Comparison of ENCODE assay signal across 8 cellular contexts in genomic region chr4:103075435-103075893, GRCh38. TPM values are rescaled to one million over a fixed set of nuclear protein-coding genes. Genes with fewer than 3 reads are reported as not detected.
DNase-seq lines count a peak whose midpoint lies in the region; ATAC-seq and TF ChIP-seq lines count a peak whose summit lies in the region.

No MANE protein-coding gene starts in this region.

- peak overlapping the region; percentile 45 to 71 for H3K4me3 ChIP-seq in right atrium auricular region
- peak overlapping the region; percentile 72 for H3K4me3 ChIP-seq in lower lobe of right lung
- peak overlapping the region; percentile 44 to 73 for H3K4me3 ChIP-seq in aorta (ENCODE audit: low read length in 2 of 2)

- no peaks in the 10 kb centered on the region for H3K9me3 Mint-ChIP-seq in MCF 10A (ENCODE audit: unreplicated experiment)

- no peaks in the 10 kb centered on the region for H3K27me3 Mint-ChIP-seq in MCF 10A (ENCODE audit: insufficient read depth, unreplicated experiment)

- peaks cover 6% of the 10 kb centered on the region for H3K36me3 Mint-ChIP-seq in MCF 10A (ENCODE audit: insufficient read depth, unreplicated experiment)

- H3K36me3 ChIP-seq in right atrium auricular region (peaks cover 4% of the 10 kb centered on the region), lower lobe of right lung (peaks cover 2% of the 10 kb centered on the region), aorta (ENCODE audit: control insufficient read depth in 1 of 2, insufficient read depth in 2 of 2, low read length in 1 of 2) (no peaks in the 10 kb centered on the region)

- DNase-seq in right atrium auricular region (ENCODE audit: low spot score) = no peak
- no peak for DNase-seq in Right ventricle myocardium superior
- peak; percentile 32 for DNase-seq in LHCN-M2 (ENCODE audit: low read depth)
- DNase-seq in MCF 10A (ENCODE audit: unreplicated experiment) = peak; percentile 35
- no peak for DNase-seq in lower lobe of right lung
- no peak for DNase-seq in aorta
- no peak for DNase-seq in NCI-H1105 (lab: John Stamatoyannopoulos, UW)

- no peak for ATAC-seq in Right ventricle myocardium superior (ENCODE audit: poor library complexity)
- no peak for ATAC-seq in lower lobe of right lung
- peak; percentile 17 for ATAC-seq in aorta (ENCODE audit: low FRiP score)
- ATAC-seq in GM21825 (IDR thresholded peaks at IDR 0.05; ENCODE audit: unreplicated experiment) = no peak

- no peaks in the 10 kb centered on the region for H3K9me3 ChIP-seq in right atrium auricular region
- H3K9me3 ChIP-seq in lower lobe of right lung = no peaks in the 10 kb centered on the region
- H3K9me3 ChIP-seq in aorta (ENCODE audit: control insufficient read depth, low read length) = no peaks in the 10 kb centered on the region

- POLR2A ChIA-PET in MCF 10A (lab: Yijun Ruan, JAX) = interaction anchor here (0.6 to 5.5 kb wide), 13 partner anchors 10 to 573 kb away, joined by 3 to 82 read pairs (median 5); partner anchors contain the start of genes BDH2, CISD2 and UBE2D3

- peak overlapping the region; percentile 93 for H3K4me3 Mint-ChIP-seq in MCF 10A (ENCODE audit: unreplicated experiment)

- H3K27ac ChIP-seq in right atrium auricular region = peak overlapping the region; percentile 87 to 90
- H3K27ac ChIP-seq in lower lobe of right lung = peak overlapping the region; percentile 83
- peak overlapping the region in 1 of 2 donors; percentile 33 for H3K27ac ChIP-seq in aorta (ENCODE audit: low read depth in 1 of 2, low read length in 2 of 2)

- H3K4me1 Mint-ChIP-seq in MCF 10A (ENCODE audit: insufficient read depth, unreplicated experiment) = peaks cover 20% of the 10 kb centered on the region

- intact Hi-C loops in Right ventricle myocardium superior (cut with DNase I) = no loop called here
- intact Hi-C loops in MCF 10A (cut with micrococcal nuclease) = no loop called here
- intact Hi-C loops in lower lobe of right lung (cut with DNase I) = no loop called here
- intact Hi-C loops in aorta (cut with DNase I) = loop anchor here (5.0 kb wide), 1 partner anchor 58 kb away; the partner anchor contains the start of gene SLC9B1 (in 2 of the 2)

- peaks cover 0 to 15% of the 10 kb centered on the region in 2 donors for H3K4me1 ChIP-seq in right atrium auricular region
- peaks cover 12% of the 10 kb centered on the region for H3K4me1 ChIP-seq in lower lobe of right lung
- peaks cover 0 to 11% of the 10 kb centered on the region in 2 donors for H3K4me1 ChIP-seq in aorta (ENCODE audit: control insufficient read depth in 1 of 2, insufficient read depth in 2 of 2, low read length in 2 of 2)

- TF ChIP-seq CTCF in right atrium auricular region (IDR thresholded peaks at IDR 0.05) (no peak), MCF 10A (IDR thresholded peaks at IDR 0.05; ENCODE audit: unreplicated experiment) (no peak), lower lobe of right lung (IDR thresholded peaks at IDR 0.05) (no peak)

- H3K27me3 ChIP-seq in right atrium auricular region (no peaks in the 10 kb centered on the region), lower lobe of right lung (ENCODE audit: low read depth) (no peaks in the 10 kb centered on the region), aorta (ENCODE audit: control insufficient read depth in 1 of 2, insufficient read depth in 2 of 2, low read length in 1 of 2) (no peaks in the 10 kb centered on the region)

- TSS peak; percentile 55 for BruUV-seq in MCF 10A (replicated peaks; lab: Mats Ljungman, UMichigan)

- WGBS in aorta, 2 donors = 20% methylated on average over 4 of the region's 4 CpGs

- CTCF ChIA-PET in MCF 10A (lab: Yijun Ruan, JAX) = interaction anchor here (0.6 to 10.9 kb wide), 10 partner anchors 9 to 455 kb away, joined by 3 to 104 read pairs (median 4); no protein-coding TSS in a partner anchor

- peak overlapping the region; percentile 92 for H3K27ac Mint-ChIP-seq in MCF 10A (ENCODE audit: low read depth, unreplicated experiment)

RNA-seq across cellular contexts. Expression of gene SLC9B2, which starts 1.1 kb away (rescaled TPM):
- 1 to 10 TPM; 5.7 to 9.4 TPM for total RNA-seq in right atrium auricular region
- 2.4 TPM for total RNA-seq in Right ventricle myocardium superior
- 12.2 and 13.0 TPM in 2 replicates for total RNA-seq in LHCN-M2 (2014; rRNA removed)
- 5.3 TPM for polyA plus RNA-seq in LHCN-M2 (2012)
- total RNA-seq in MCF 10A (2022) = 27.7 and 28.7 TPM in 2 replicates
- total RNA-seq in lower lobe of right lung = 5.5 TPM
- 10 to 100 TPM; 17.0 to 25.2 TPM for total RNA-seq in aorta
- 1 to 10 TPM; 6.1 to 7.9 TPM for polyA plus RNA-seq in aorta

RNA-seq across cellular contexts. Expression of gene BDH2, which starts 24.2 kb away (rescaled TPM):
- total RNA-seq in right atrium auricular region = 10 to 100 TPM; 32.8 to 36.4 TPM
- total RNA-seq in Right ventricle myocardium superior = 20.1 TPM
- 58.6 and 68.1 TPM in 2 replicates for total RNA-seq in LHCN-M2 (2014; rRNA removed)
- polyA plus RNA-seq in LHCN-M2 (2012) = 40.1 TPM
- total RNA-seq in MCF 10A (2022) = 14.3 and 17.6 TPM in 2 replicates
- total RNA-seq in lower lobe of right lung = 46.2 TPM
- total RNA-seq in aorta = 10 to 100 TPM; 44.1 to 63.8 TPM
- 100 to 1,000 TPM in 1 of 2 donors, 10 to 100 TPM in 1; 67.2 to 120 TPM for polyA plus RNA-seq in aorta

RNA-seq across cellular contexts. Expression of gene SLC9B1, which starts 56.0 kb away (rescaled TPM):
- total RNA-seq in right atrium auricular region (1 to 10 TPM in 1 of 2 donors, not detected in 1; 3.3 TPM), Right ventricle myocardium superior (0.65 TPM), LHCN-M2 (2014; rRNA removed) (0.13 and 0.52 TPM in 2 replicates), MCF 10A (2022) (0.77 and 0.86 TPM in 2 replicates), lower lobe of right lung (0.74 TPM), aorta (1 to 10 TPM; 1.6 TPM)
- polyA plus RNA-seq in LHCN-M2 (2012) = 0.35 TPM
- polyA plus RNA-seq in aorta = under 1 TPM in 1 of 2 donors, not detected in 1; 0.13 TPM

Comparison
In these comparisons a context has a peak if more than half of its experiments do, and no peak if none do; other contexts are left out.
1. DNase-seq: peak in LHCN-M2 (single experiment) and MCF 10A (single experiment); none in right atrium auricular region (single experiment), Right ventricle myocardium superior (single experiment), lower lobe of right lung (single experiment), aorta (0 of 2) and NCI-H1105 (single experiment).
2. intact Hi-C loops: an anchor here in aorta (5.0 kb wide); none called in Right ventricle myocardium superior, MCF 10A and lower lobe of right lung.
3. Peak in every context shown above with its lines, with median percentiles within 50 percentile points of each other: H3K4me3 ChIP-seq.